Comparison of ENCODE assay signal across 8 cellular contexts in genomic region chr5:34658023-34658422, GRCh38. TPM values are rescaled to one million over a fixed set of nuclear protein-coding genes. Genes with fewer than 3 reads are reported as not detected.
DNase-seq lines count a peak whose midpoint lies in the region; ATAC-seq and TF ChIP-seq lines count a peak whose summit lies in the region.

No MANE protein-coding gene starts in this region.

- H3K4me1 ChIP-seq in left ventricle myocardium inferior (peaks cover 40% of the 10 kb centered on the region), uterus (no peaks in the 10 kb centered on the region)

- no peaks in the 10 kb centered on the region for H3K36me3 ChIP-seq in left ventricle myocardium inferior
- no peaks in the 10 kb centered on the region for H3K36me3 ChIP-seq in kidney epithelial cell (ENCODE audit: control insufficient read depth, insufficient read depth, low read length)
- no peaks in the 10 kb centered on the region for H3K36me3 ChIP-seq in uterus

- peaks cover 40% of the 10 kb centered on the region for H3K27me3 Mint-ChIP-seq in activated T-helper 2 cell treated with anti-CD3 and anti-CD28 coated beads, Interferon-gamma antibody, Interleukin-2, Interleukin-4, amounts not matched to agents 10 μg/mL and 5 μg/mL and 100 μg/mL, durations not matched to agents 14 hours and 24 hours and 36 hours (ENCODE audit: low read depth)

- H3K4me3 ChIP-seq in left ventricle myocardium inferior (peak overlapping the region; percentile 84), kidney epithelial cell (ENCODE audit: low read depth, low read length) (peak overlapping the region; percentile 80), uterus (peak overlapping the region; percentile 72 to 99)

- H3K27me3 ChIP-seq in left ventricle myocardium inferior (ENCODE audit: low read depth): peaks cover 39% of the 10 kb centered on the region
- no peaks in the 10 kb centered on the region for H3K27me3 ChIP-seq in kidney epithelial cell (ENCODE audit: control insufficient read depth, insufficient read depth, low read length)
- H3K27me3 ChIP-seq in uterus: no peaks in the 10 kb centered on the region

- ATAC-seq in left ventricle myocardium superior: no peak
- ATAC-seq in HG02759 (IDR thresholded peaks at IDR 0.05; ENCODE audit: unreplicated experiment): no peak

- H3K4me3 Mint-ChIP-seq in activated T-helper 2 cell treated with anti-CD3 and anti-CD28 coated beads, Interferon-gamma antibody, Interleukin-2, Interleukin-4, amounts not matched to agents 10 μg/mL and 5 μg/mL and 100 μg/mL, durations not matched to agents 14 hours and 24 hours and 36 hours (ENCODE audit: low read depth): peak overlapping the region; percentile 65

- intact Hi-C loops in left ventricle myocardium inferior (cut with micrococcal nuclease) (loop anchor here (10.0 kb wide), 1 partner anchor 177 kb away; the partner anchor contains the start of gene TTC23L), left ventricle myocardium superior (cut with micrococcal nuclease) (no loop called here), uterus (cut with DNase I; ENCODE audit: low total_unique reads) (loop anchor here (10.0 kb wide), 1 partner anchor 133 kb away; no protein-coding TSS in a partner anchor)
- intact Hi-C loops in activated T-helper 2 cell treated with anti-CD3 and anti-CD28 coated beads, Interferon-gamma antibody, Interleukin-2, Interleukin-4, amounts not matched to agents 10 μg/mL and 5 μg/mL and 100 μg/mL, durations not matched to agents 14 hours and 24 hours and 36 hours (cut with micrococcal nuclease): loop anchor here (10.0 kb wide), 2 partner anchors 123 to 163 kb away; no protein-coding TSS in a partner anchor

- H3K27ac Mint-ChIP-seq in activated T-helper 2 cell treated with anti-CD3 and anti-CD28 coated beads, Interferon-gamma antibody, Interleukin-2, Interleukin-4, amounts not matched to agents 10 μg/mL and 5 μg/mL and 100 μg/mL, durations not matched to agents 14 hours and 24 hours and 36 hours: no peak overlapping the region

- no peak for DNase-seq in left ventricle myocardium inferior
- DNase-seq in left ventricle myocardium superior: no peak
- DNase-seq in activated T-helper 2 cell treated with anti-CD3 and anti-CD28 coated beads, Interferon-gamma antibody, Interleukin-2, Interleukin-4, amounts not matched to agents 10 μg/mL and 5 μg/mL and 100 μg/mL, durations not matched to agents 14 hours and 24 hours and 36 hours (ENCODE audit: low spot score): no peak
- no peak for DNase-seq in kidney epithelial cell (ENCODE audit: low read depth)
- no peak for DNase-seq in uterus
- DNase-seq in D341Med (ENCODE audit: low spot score): no peak
- no peak for DNase-seq in DMS53 (lab: John Stamatoyannopoulos, UW)

- peak overlapping the region; percentile 92 for H3K27ac ChIP-seq in left ventricle myocardium inferior (replicated peaks)
- H3K27ac ChIP-seq in uterus: peak overlapping the region; percentile 96 to 99

- H3K4me1 Mint-ChIP-seq in activated T-helper 2 cell treated with anti-CD3 and anti-CD28 coated beads, Interferon-gamma antibody, Interleukin-2, Interleukin-4, amounts not matched to agents 10 μg/mL and 5 μg/mL and 100 μg/mL, durations not matched to agents 14 hours and 24 hours and 36 hours (ENCODE audit: low read depth): peaks cover 8% of the 10 kb centered on the region

- no peak for TF ChIP-seq POLR2A in uterus (IDR thresholded peaks at IDR 0.05)

- H3K9me3 ChIP-seq in left ventricle myocardium inferior (replicated peaks): no peaks in the 10 kb centered on the region
- H3K9me3 ChIP-seq in uterus: no peaks in the 10 kb centered on the region

- peaks cover 3% of the 10 kb centered on the region for H3K36me3 Mint-ChIP-seq in activated T-helper 2 cell treated with anti-CD3 and anti-CD28 coated beads, Interferon-gamma antibody, Interleukin-2, Interleukin-4, amounts not matched to agents 10 μg/mL and 5 μg/mL and 100 μg/mL, durations not matched to agents 14 hours and 24 hours and 36 hours (ENCODE audit: low read depth)

- no peak for TF ChIP-seq CTCF in left ventricle myocardium inferior (IDR thresholded peaks at IDR 0.05; ENCODE audit: borderline replicate concordance)
- peak; percentile 22 for TF ChIP-seq CTCF in kidney epithelial cell (IDR thresholded peaks at IDR 0.05; ENCODE audit: insufficient read depth, low read length, poor library complexity, severe bottlenecking)
- TF ChIP-seq CTCF in uterus (IDR thresholded peaks at IDR 0.05): no peak

- no peaks in the 10 kb centered on the region for H3K9me3 Mint-ChIP-seq in activated T-helper 2 cell treated with anti-CD3 and anti-CD28 coated beads, Interferon-gamma antibody, Interleukin-2, Interleukin-4, amounts not matched to agents 10 μg/mL and 5 μg/mL and 100 μg/mL, durations not matched to agents 14 hours and 24 hours and 36 hours

RNA-seq across cellular contexts. Expression of gene RAI14, which starts 1.9 kb away (rescaled TPM):
- total RNA-seq in left ventricle myocardium inferior (6.7 TPM), left ventricle myocardium superior (7.1 TPM), kidney epithelial cell (116 and 117 TPM in 2 replicates), uterus (100 to 1,000 TPM in 2 of 4 donors, 10 to 100 TPM in 2; 32.4 to 264 (median 117) TPM)
- 4.0 and 4.2 TPM in 2 replicates for total RNA-seq in activated T-helper 2 cell treated with anti-CD3 and anti-CD28 coated beads, Interferon-gamma antibody, Interleukin-2, Interleukin-4, amounts not matched to agents 10 μg/mL and 5 μg/mL and 100 μg/mL, durations not matched to agents 14 hours and 24 hours and 36 hours
